Comparison of ENCODE assay signal across 8 cellular contexts in genomic region chr10:91925022-91925320, GRCh38. TPM values are rescaled to one million over a fixed set of nuclear protein-coding genes. Genes with fewer than 3 reads are reported as not detected.
DNase-seq lines count a peak whose midpoint lies in the region; ATAC-seq and TF ChIP-seq lines count a peak whose summit lies in the region.

No MANE protein-coding gene starts in this region.

- peak overlapping the region; percentile 91 to 96 for H3K4me3 Mint-ChIP-seq in activated T-cell treated with anti-CD3 and anti-CD28 coated beads, Interleukin-2, amount 50 U/mL, for 72 hours
- H3K4me3 Mint-ChIP-seq in activated naive CD8-positive, alpha-beta T cell, result peak overlapping the region; percentile 97

- intact Hi-C loops in tibial artery (cut with DNase I; ENCODE audit: low total_unique reads), result no loop called here

- no peaks in the 10 kb centered on the region for H3K27me3 Mint-ChIP-seq in activated T-cell treated with anti-CD3 and anti-CD28 coated beads, Interleukin-2, amount 50 U/mL, for 72 hours (ENCODE audit: low read depth)
- H3K27me3 Mint-ChIP-seq in activated naive CD8-positive, alpha-beta T cell, result no peaks in the 10 kb centered on the region

- peaks cover 50% of the 10 kb centered on the region for H3K4me1 Mint-ChIP-seq in activated T-cell treated with anti-CD3 and anti-CD28 coated beads, Interleukin-2, amount 50 U/mL, for 72 hours (ENCODE audit: low read depth)
- peaks cover 61% of the 10 kb centered on the region for H3K4me1 Mint-ChIP-seq in activated naive CD8-positive, alpha-beta T cell (ENCODE audit: low read depth)

- no peak for TF ChIP-seq CTCF in tibial artery (IDR thresholded peaks at IDR 0.05)

- H3K4me1 ChIP-seq in iPS-20b (ENCODE audit: insufficient read depth, low read length), result peaks cover 7% of the 10 kb centered on the region; the same call in 1 of the 2 replicates
- H3K4me1 ChIP-seq in tibial artery, result peaks cover 0 to 47% (median 21%) of the 10 kb centered on the region in 4 donors

- peak overlapping the region; percentile 92 for H3K27ac Mint-ChIP-seq in activated T-cell treated with anti-CD3 and anti-CD28 coated beads, Interleukin-2, amount 50 U/mL, for 72 hours
- H3K27ac Mint-ChIP-seq in activated naive CD8-positive, alpha-beta T cell, result peak overlapping the region; percentile 96

- H3K9me3 ChIP-seq in iPS-20b (ENCODE audit: insufficient read depth, low read depth, low read length), result no peaks in the 10 kb centered on the region
- H3K9me3 ChIP-seq in tibial artery, result no peaks in the 10 kb centered on the region

- peak overlapping the region; percentile 85 for H3K4me3 ChIP-seq in iPS-20b (ENCODE audit: low read length)
- H3K4me3 ChIP-seq in tibial artery, result peak overlapping the region; percentile 69 to 79

- no peaks in the 10 kb centered on the region for H3K27me3 ChIP-seq in iPS-20b (ENCODE audit: insufficient read depth, low read length)
- H3K27me3 ChIP-seq in tibial artery, result no peaks in the 10 kb centered on the region

- H3K36me3 Mint-ChIP-seq in activated T-cell treated with anti-CD3 and anti-CD28 coated beads, Interleukin-2, amount 50 U/mL, for 72 hours (ENCODE audit: insufficient read depth in 2 of 2), result peaks cover 10 to 19% of the 10 kb centered on the region in 2 donors
- peaks cover 6% of the 10 kb centered on the region for H3K36me3 Mint-ChIP-seq in activated naive CD8-positive, alpha-beta T cell

- no peak for DNase-seq in activated T-cell treated with anti-CD3 and anti-CD28 coated beads, Interleukin-2, amount 50 U/mL, for 72 hours
- no peak for DNase-seq in activated T-cell treated with anti-CD3 and anti-CD28 coated beads, Interleukin-2, amount 50 U/mL, for 1 hour
- DNase-seq in tibial artery, result no peak
- no peak for DNase-seq in stimulated activated CD4-positive, alpha-beta T cell treated with anti-CD3 and anti-CD28 coated beads, Interleukin-4, amount 100 ng/mL, for 4 hours

- no peak for ATAC-seq in activated T-cell treated with anti-CD3 and anti-CD28 coated beads, Interleukin-2, amount 50 U/mL, for 72 hours (replicated peaks in 1 of 2)
- no peak for ATAC-seq in HG02840 (IDR thresholded peaks at IDR 0.05; ENCODE audit: low FRiP score, unreplicated experiment)
- no peak for ATAC-seq in GM18870 (IDR thresholded peaks at IDR 0.05; ENCODE audit: unreplicated experiment)

- H3K9me3 Mint-ChIP-seq in activated T-cell treated with anti-CD3 and anti-CD28 coated beads, Interleukin-2, amount 50 U/mL, for 72 hours, result no peaks in the 10 kb centered on the region
- no peaks in the 10 kb centered on the region for H3K9me3 Mint-ChIP-seq in activated naive CD8-positive, alpha-beta T cell (ENCODE audit: low read depth)

- H3K9ac ChIP-seq in iPS-20b (ENCODE audit: low read depth, low read length), result peak overlapping the region; percentile 80; the same call in 1 of the 2 replicates

- peaks cover 7% of the 10 kb centered on the region; the same call in 1 of the 2 replicates for H3K36me3 ChIP-seq in iPS-20b (ENCODE audit: insufficient read depth, low read depth, low read length)
- H3K36me3 ChIP-seq in tibial artery, result no peaks in the 10 kb centered on the region

- H3K27ac ChIP-seq in iPS-20b (ENCODE audit: low read length) (no peak overlapping the region), tibial artery (no peak overlapping the region)

RNA-seq across cellular contexts. Expression of gene BTAF1, which starts 1.4 kb away (rescaled TPM):
- 10 to 100 TPM; 53.7 to 66.1 TPM for total RNA-seq in activated T-cell treated with anti-CD3 and anti-CD28 coated beads, Interleukin-2, amount 50 U/mL, for 72 hours

RNA-seq across cellular contexts. Expression of gene FGFBP3, which starts 15.7 kb away (rescaled TPM):
- 1 to 10 TPM; 1.1 to 1.4 TPM for total RNA-seq in activated T-cell treated with anti-CD3 and anti-CD28 coated beads, Interleukin-2, amount 50 U/mL, for 72 hours
